16 cellular contexts compared by ENCODE assay signal in the genomic region with DNA sequence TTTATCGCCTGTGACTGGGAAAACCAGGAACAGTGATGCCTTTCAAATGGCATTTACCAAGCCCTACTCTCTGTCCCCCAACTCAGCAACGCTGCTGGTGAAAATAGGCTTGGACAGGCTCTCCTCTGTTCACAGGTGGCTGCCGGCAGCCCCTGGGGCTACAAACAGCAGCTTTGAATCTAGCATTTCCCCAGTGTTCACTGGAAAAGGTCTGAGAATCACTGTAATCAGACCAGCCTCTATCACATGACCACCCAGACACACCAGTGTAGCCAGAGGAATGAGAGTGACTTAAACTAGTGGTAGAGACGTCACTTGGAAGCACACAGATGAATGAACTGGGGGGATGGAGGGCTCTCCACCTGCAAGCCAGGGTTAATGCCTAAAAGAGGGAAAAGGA.
"Had no signal": no experiment of that assay in that cellular context is flagged by ENCODE, and none has a peak within 500 bp of the region (broad histone marks: within the 10 kb centered on the region; RNA-seq: fewer than 3 reads in every experiment).

No MANE protein-coding gene starts in this region.

- H3K27ac ChIP-seq: body of pancreas, colonic mucosa, foreskin keratinocyte, spleen, tibial nerve, uterus had no signal

- H3K4me3 Mint-ChIP-seq: activated CD4-positive, alpha-beta T cell treated with anti-CD3 and anti-CD28 coated beads, Interleukin-2, amount 10 ng/mL, durations not matched to agents 7 days and 5 days; activated T-helper 17 cell treated with anti-CD3 and anti-CD28 coated beads, Interleukin-2, amount 50 U/mL, for 72 hours; T-helper 1 cell treated with Interleukin-12 subunit alpha and Interleukin-12 subunit beta and Interleukin-4 antibody, amounts not matched to agents 30 μg/mL and 1 μg/mL, for 36 hours had no signal

- H3K4me1 ChIP-seq: colonic mucosa, foreskin keratinocyte, uterus had no signal

- DNase-seq: activated CD4-positive, alpha-beta T cell treated with anti-CD3 and anti-CD28 coated beads, Interleukin-2, amount 10 ng/mL, durations not matched to agents 7 days and 5 days; activated naive CD4-positive, alpha-beta T cell; body of pancreas; colonic mucosa; foreskin keratinocyte; hippocampal formation; left colon; occipital lobe; posterior cingulate gyrus; spleen; stimulated activated CD4-positive, alpha-beta T cell treated with anti-CD3 and anti-CD28 coated beads, Interleukin-4, amount 100 ng/mL, for 4 hours; stimulated activated naive CD4-positive, alpha-beta T cell; uterus had no signal

- H3K9me3 Mint-ChIP-seq: activated CD4-positive, alpha-beta T cell treated with anti-CD3 and anti-CD28 coated beads, Interleukin-2, amount 10 ng/mL, durations not matched to agents 7 days and 5 days; activated T-helper 17 cell treated with anti-CD3 and anti-CD28 coated beads, Interleukin-2, amount 50 U/mL, for 72 hours; T-helper 1 cell treated with Interleukin-12 subunit alpha and Interleukin-12 subunit beta and Interleukin-4 antibody, amounts not matched to agents 30 μg/mL and 1 μg/mL, for 36 hours had no signal

- H3K27me3 Mint-ChIP-seq: activated CD4-positive, alpha-beta T cell treated with anti-CD3 and anti-CD28 coated beads, Interleukin-2, amount 10 ng/mL, durations not matched to agents 7 days and 5 days; activated T-helper 17 cell treated with anti-CD3 and anti-CD28 coated beads, Interleukin-2, amount 50 U/mL, for 72 hours had no signal

- H3K27ac Mint-ChIP-seq: activated CD4-positive, alpha-beta T cell treated with anti-CD3 and anti-CD28 coated beads, Interleukin-2, amount 10 ng/mL, durations not matched to agents 7 days and 5 days; T-helper 1 cell treated with Interleukin-12 subunit alpha and Interleukin-12 subunit beta and Interleukin-4 antibody, amounts not matched to agents 30 μg/mL and 1 μg/mL, for 36 hours had no signal

- ATAC-seq: activated T-helper 17 cell treated with anti-CD3 and anti-CD28 coated beads, Interleukin-2, amount 50 U/mL, for 72 hours; body of pancreas; foreskin keratinocyte; left colon had no signal

- H3K36me3 ChIP-seq: colonic mucosa, tibial nerve, uterus had no signal

- H3K9me3 ChIP-seq: body of pancreas, colonic mucosa, spleen, tibial nerve, uterus had no signal

- H3K27me3 ChIP-seq: body of pancreas, colonic mucosa, foreskin keratinocyte, spleen, tibial nerve, uterus had no signal

- H3K4me3 ChIP-seq: body of pancreas, colonic mucosa, spleen, tibial nerve, uterus had no signal
